In genomic region chr9:136171801-136172411, GRCh38 we compare ENCODE assay signal across 22 cellular contexts. TPM values are rescaled to one million over a fixed set of nuclear protein-coding genes. Genes with fewer than 3 reads are reported as not detected.
"Had no signal": no experiment of that assay in that cellular context is flagged by ENCODE, and none has a peak within 500 bp of the region (broad histone marks: within the 10 kb centered on the region; RNA-seq: fewer than 3 reads in every experiment).

No MANE protein-coding gene starts in this region.

- H3K4me3 Mint-ChIP-seq: activated naive CD4-positive, alpha-beta T cell treated with anti-CD3 and anti-CD28 coated beads, Interleukin-2, amount 50 U/mL, for 24 hours; activated T-helper 17 cell treated with anti-CD3 and anti-CD28 coated beads, Interleukin-2, amount 50 U/mL, for 72 hours; natural killer cell; T-helper 1 cell treated with Interleukin-12 subunit alpha and Interleukin-12 subunit beta and Interleukin-4 antibody, amounts not matched to agents 30 μg/mL and 1 μg/mL, for 36 hours had no signal

- H3K9me3 Mint-ChIP-seq: activated naive CD4-positive, alpha-beta T cell treated with anti-CD3 and anti-CD28 coated beads, Interleukin-2, amount 50 U/mL, for 24 hours; activated T-helper 17 cell treated with anti-CD3 and anti-CD28 coated beads, Interleukin-2, amount 50 U/mL, for 72 hours; natural killer cell had no signal

- H3K36me3 ChIP-seq: upper lobe of right lung had no signal

- H3K4me1 Mint-ChIP-seq: activated naive CD4-positive, alpha-beta T cell treated with anti-CD3 and anti-CD28 coated beads, Interleukin-2, amount 50 U/mL, for 24 hours had no signal

- H3K4me3 ChIP-seq: body of pancreas, lung, mucosa of descending colon, psoas muscle, upper lobe of right lung had no signal

- H3K36me3 Mint-ChIP-seq: activated naive CD4-positive, alpha-beta T cell treated with anti-CD3 and anti-CD28 coated beads, Interleukin-2, amount 50 U/mL, for 24 hours; natural killer cell had no signal

- H3K4me1 ChIP-seq: psoas muscle, upper lobe of right lung had no signal

- H3K27ac Mint-ChIP-seq: activated naive CD4-positive, alpha-beta T cell treated with anti-CD3 and anti-CD28 coated beads, Interleukin-2, amount 50 U/mL, for 24 hours; activated T-helper 17 cell treated with anti-CD3 and anti-CD28 coated beads, Interleukin-2, amount 50 U/mL, for 72 hours; natural killer cell; T-helper 1 cell treated with Interleukin-12 subunit alpha and Interleukin-12 subunit beta and Interleukin-4 antibody, amounts not matched to agents 30 μg/mL and 1 μg/mL, for 36 hours had no signal

- DNase-seq: activated CD4-positive, alpha-beta T cell treated with anti-CD3 and anti-CD28 coated beads, Interleukin-2, amount 50 U/mL, for 1 hour; activated CD4-positive, CD25-positive, alpha-beta regulatory T cell; activated T-cell treated with anti-CD3 and anti-CD28 coated beads for 4 hours; amniotic stem cell; cerebellar nuclear complex; dermis blood vessel endothelial cell; left colon; natural killer cell; psoas muscle; stimulated activated CD4-positive, alpha-beta T cell treated with anti-CD3 and anti-CD28 coated beads, Interleukin-12 subunit alpha, Interleukin-12 subunit beta, amount 100 ng/mL, for 4 hours; stimulated activated naive CD4-positive, alpha-beta T cell treated with Interleukin-2 at 50 U/mL for 16 hours; upper lobe of right lung had no signal

- H3K27ac ChIP-seq: body of pancreas, psoas muscle, upper lobe of right lung had no signal

- H3K27me3 ChIP-seq: body of pancreas had no signal

- H3K9me3 ChIP-seq: body of pancreas, mucosa of descending colon, psoas muscle, upper lobe of right lung had no signal

- ATAC-seq: activated T-helper 17 cell treated with anti-CD3 and anti-CD28 coated beads, Interleukin-2, amount 50 U/mL, for 72 hours; body of pancreas; natural killer cell; psoas muscle; upper lobe of right lung had no signal

RNA-seq across cellular contexts. Expression of gene LHX3, which starts 33.0 kb away (rescaled TPM):
- total RNA-seq: activated CD8-positive, alpha-beta memory T cell treated with anti-CD3 and anti-CD28 coated beads for 36 hours; body of pancreas; dermis blood vessel endothelial cell; fibroblast of villous mesenchyme; left colon; lung; mucosa of descending colon; omental fat pad; psoas muscle; upper lobe of right lung had no signal
- polyA plus RNA-seq: esophagus, lung, psoas muscle had no signal
